8 cellular contexts compared by ENCODE assay signal in genomic region chr1:3567405-3567804, GRCh38.
"Had no signal": no experiment of that assay in that cellular context is flagged by ENCODE, and none has a peak within 500 bp of the region (broad histone marks: within the 10 kb centered on the region; RNA-seq: fewer than 3 reads in every experiment).

No MANE protein-coding gene starts in this region.

- ATAC-seq: GM12878 had no signal

- DNase-seq: GDM1, GF-D8 had no signal

- H3K4me3 ChIP-seq: GM12878 had no signal

- FAIRE-seq: G401.6, GM12878, GM12891, GM12892, GM18507, GM19239 had no signal
